Comparison of ENCODE assay signal across 22 cellular contexts in the genomic region with DNA sequence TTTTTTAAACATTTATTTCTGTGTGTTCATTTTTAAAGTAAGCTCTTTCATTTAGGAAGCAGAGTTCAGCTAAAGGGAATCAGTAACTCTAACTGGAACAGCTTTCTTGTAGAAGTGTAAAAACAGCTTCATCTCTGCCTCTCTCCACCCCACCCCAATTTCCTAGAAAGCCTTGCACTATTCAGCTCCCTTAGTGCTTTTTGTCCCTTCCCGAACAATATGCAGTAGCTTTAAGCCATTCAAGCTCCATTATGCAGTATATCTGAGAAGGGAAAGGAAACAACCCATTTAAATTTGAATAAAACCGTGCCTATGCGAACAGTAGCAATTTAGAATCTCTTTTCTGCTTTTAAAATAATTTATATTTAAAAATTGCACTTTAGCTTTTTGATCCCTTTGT.
"Had no signal": no experiment of that assay in that cellular context is flagged by ENCODE, and none has a peak within 500 bp of the region (broad histone marks: within the 10 kb centered on the region; RNA-seq: fewer than 3 reads in every experiment).

No MANE protein-coding gene starts in this region.

- H3K4me3 ChIP-seq: MG63 had no signal

- ATAC-seq: HepG2 had no signal

- H3K9ac ChIP-seq: SK-N-SH had no signal

- H3K9me3 ChIP-seq: MG63, SK-N-SH had no signal

- H3K27me3 ChIP-seq: MG63 had no signal

- H3K4me2 ChIP-seq: SK-N-SH had no signal

- DNase-seq: IMR-90, Karpas-422, KG1, MG63, NCI-H1092, NCI-H1105 treated with DMSO at 0.1 percent for 48 hours, NCI-H1436, NCI-H187, NCI-H2029, NCI-H2171 treated with DMSO at 0.1 percent for 48 hours, NCI-H345, NCI-H446 treated with DMSO at 0.1 percent for 48 hours, NCI-H510A treated with DMSO at 0.1 percent for 48 hours, NCI-H526, NCI-H748 treated with DMSO at 0.1 percent for 48 hours, Right ventricle myocardium superior, RPMI8226, SIG-M5, SK-N-SH, SW 1271, T-helper 1 cell had no signal

- H3K9me2 ChIP-seq: SK-N-SH had no signal
